Comparison of ENCODE assay signal across 10 cellular contexts in genomic region chr7:42677751-42678231, GRCh38.
DNase-seq lines count a peak whose midpoint lies in the region; ATAC-seq and TF ChIP-seq lines count a peak whose summit lies in the region.
"Had no signal": no experiment of that assay in that cellular context is flagged by ENCODE, and none has a peak within 500 bp of the region (broad histone marks: within the 10 kb centered on the region; RNA-seq: fewer than 3 reads in every experiment).

No MANE protein-coding gene starts in this region.

- no peaks in the 10 kb centered on the region for H3K36me3 ChIP-seq in brain microvascular endothelial cell (replicated peaks)
- H3K36me3 ChIP-seq in kidney epithelial cell (ENCODE audit: control insufficient read depth, insufficient read depth, low read length): no peaks in the 10 kb centered on the region

- no peak overlapping the region for H3K4me3 Mint-ChIP-seq in HFFc6

- in situ Hi-C loops in brain microvascular endothelial cell (cut with HindIII; ENCODE audit: low pct_ligation_motif_present, low sequenced_read_pairs): loop anchor here (25.0 kb wide), 1 partner anchor 690 kb away; no protein-coding TSS in a partner anchor

- H3K27ac ChIP-seq in brain microvascular endothelial cell: peak overlapping the region; percentile 58

- H3K36me3 Mint-ChIP-seq in HFFc6 (ENCODE audit: low read depth): no peaks in the 10 kb centered on the region

- H3K27ac Mint-ChIP-seq in HFFc6: no peak overlapping the region

- H3K27me3 ChIP-seq in brain microvascular endothelial cell (replicated peaks): no peaks in the 10 kb centered on the region
- no peaks in the 10 kb centered on the region for H3K27me3 ChIP-seq in kidney epithelial cell (ENCODE audit: control insufficient read depth, insufficient read depth, low read length)

- peaks cover 20% of the 10 kb centered on the region for H3K4me1 Mint-ChIP-seq in HFFc6 (ENCODE audit: low read depth)

- TF ChIP-seq CTCF in HFFc6 (IDR thresholded peaks at IDR 0.05) (no peak), brain microvascular endothelial cell (IDR thresholded peaks at IDR 0.05; ENCODE audit: low read depth, low read length, missing control alignments) (no peak), kidney epithelial cell (IDR thresholded peaks at IDR 0.05; ENCODE audit: insufficient read depth, low read length, poor library complexity, severe bottlenecking) (no peak)

- peaks cover 6% of the 10 kb centered on the region; the same call in 1 of the 2 replicates for H3K9me3 Mint-ChIP-seq in HFFc6

- no peak for ATAC-seq in GM21515 (IDR thresholded peaks at IDR 0.05; ENCODE audit: unreplicated experiment)
- no peak for ATAC-seq in HG02885 (IDR thresholded peaks at IDR 0.05; ENCODE audit: poor library complexity, unreplicated experiment)

- DNase-seq in HFFc6 (peak; percentile 78), brain microvascular endothelial cell (peak; percentile 79), kidney epithelial cell (ENCODE audit: low read depth) (peak; percentile 28), superior temporal gyrus (ENCODE audit: extremely low spot score) (peak; percentile 39), nucleus accumbens (lab: John Stamatoyannopoulos, UW) (no peak), cerebellum (ENCODE audit: low spot score) (no peak)
- DNase-seq: activated CD4-positive, CD25-positive, alpha-beta regulatory T cell; MM.1S had no signal

- H3K4me3 ChIP-seq in brain microvascular endothelial cell (ENCODE audit: low read depth, low read length): no peak overlapping the region
- H3K4me3 ChIP-seq in kidney epithelial cell (ENCODE audit: low read depth, low read length): no peak overlapping the region

- peaks cover 4% of the 10 kb centered on the region; the same call in 1 of the 2 replicates for H3K27me3 Mint-ChIP-seq in HFFc6 (ENCODE audit: insufficient read depth)

Comparison
In these comparisons a context has a peak if more than half of its experiments do, and no peak if none do; other contexts are left out.
1. DNase-seq: peak in HFFc6 (single experiment), brain microvascular endothelial cell (single experiment), kidney epithelial cell (single experiment) and superior temporal gyrus (single experiment); none in nucleus accumbens (0 of 56) and cerebellum (single experiment).